25 cellular contexts compared by ENCODE assay signal in genomic region chr18:47747260-47747795, GRCh38.
"Had no signal": no experiment of that assay in that cellular context is flagged by ENCODE, and none has a peak within 500 bp of the region (broad histone marks: within the 10 kb centered on the region; RNA-seq: fewer than 3 reads in every experiment).

No MANE protein-coding gene starts in this region.

- H3K36me3 Mint-ChIP-seq: naive thymus-derived CD8-positive, alpha-beta T cell; stimulated activated effector memory CD8-positive, alpha-beta T cell treated with anti-CD3 and anti-CD28 coated beads, Interleukin-12 subunit alpha, Interleukin-12 subunit beta, amount 100 ng/mL, for 72 hours had no signal

- ATAC-seq: heart right ventricle; left cardiac atrium; left lung; naive thymus-derived CD8-positive, alpha-beta T cell; pancreas; stimulated activated effector memory CD8-positive, alpha-beta T cell treated with anti-CD3 and anti-CD28 coated beads, Interleukin-12 subunit alpha, Interleukin-12 subunit beta, amount 100 ng/mL, for 72 hours had no signal

- H3K27me3 ChIP-seq: colonic mucosa, sigmoid colon, testis had no signal

- H3K4me1 ChIP-seq: colonic mucosa, pancreas, testis had no signal

- H3K4me3 Mint-ChIP-seq: dendritic cell treated with granulocyte-macrophage colony-stimulating factor and Interleukin-4, amounts not matched to agents 40 ng/mL and 50 ng/mL, for 4 days; naive thymus-derived CD8-positive, alpha-beta T cell; nephron progenitor cell; stimulated activated effector memory CD8-positive, alpha-beta T cell treated with anti-CD3 and anti-CD28 coated beads, Interleukin-12 subunit alpha, Interleukin-12 subunit beta, amount 100 ng/mL, for 72 hours had no signal

- H3K27ac ChIP-seq: colonic mucosa, esophagus squamous epithelium, heart right ventricle, left lung, pancreas, sigmoid colon, testis, tibial artery, upper lobe of left lung had no signal

- H3K36me3 ChIP-seq: colonic mucosa, esophagus squamous epithelium, heart right ventricle, left lung, pancreas, sigmoid colon, tibial artery, upper lobe of left lung had no signal

- H3K4me3 ChIP-seq: colonic mucosa, esophagus squamous epithelium, heart right ventricle, left lung, pancreas, sigmoid colon, testis, tibial artery, upper lobe of left lung had no signal

- DNase-seq: colonic mucosa; effector CD8-positive, alpha-beta T cell; esophagus squamous epithelium; foreskin melanocyte; glutamatergic neuron; heart right ventricle; hippocampal formation; left cardiac atrium; left lung; mesenchymal stem cell; midbrain; naive thymus-derived CD8-positive, alpha-beta T cell; nephron progenitor cell; occipital lobe; pancreas; sigmoid colon; stimulated activated CD4-positive, alpha-beta T cell treated with anti-CD3 and anti-CD28 coated beads, Interleukin-2, amount 100 ng/mL, for 24 hours; stimulated activated CD4-positive, alpha-beta T cell treated with anti-CD3 and anti-CD28 coated beads, Interleukin-4, amount 100 ng/mL, for 24 hours; stimulated activated naive CD4-positive, alpha-beta T cell treated with Interleukin-2 at 50 U/mL for 16 hours; substantia nigra; testis; tibial artery; upper lobe of left lung had no signal

- H3K9me3 ChIP-seq: colonic mucosa, esophagus squamous epithelium, heart right ventricle, left lung, pancreas, sigmoid colon, testis, tibial artery, upper lobe of left lung had no signal

- H3K27ac Mint-ChIP-seq: dendritic cell treated with granulocyte-macrophage colony-stimulating factor and Interleukin-4, amounts not matched to agents 40 ng/mL and 50 ng/mL, for 4 days; naive thymus-derived CD8-positive, alpha-beta T cell; nephron progenitor cell; stimulated activated effector memory CD8-positive, alpha-beta T cell treated with anti-CD3 and anti-CD28 coated beads, Interleukin-12 subunit alpha, Interleukin-12 subunit beta, amount 100 ng/mL, for 72 hours had no signal
